Comparison of ENCODE assay signal across 6 cellular contexts in the genomic region with DNA sequence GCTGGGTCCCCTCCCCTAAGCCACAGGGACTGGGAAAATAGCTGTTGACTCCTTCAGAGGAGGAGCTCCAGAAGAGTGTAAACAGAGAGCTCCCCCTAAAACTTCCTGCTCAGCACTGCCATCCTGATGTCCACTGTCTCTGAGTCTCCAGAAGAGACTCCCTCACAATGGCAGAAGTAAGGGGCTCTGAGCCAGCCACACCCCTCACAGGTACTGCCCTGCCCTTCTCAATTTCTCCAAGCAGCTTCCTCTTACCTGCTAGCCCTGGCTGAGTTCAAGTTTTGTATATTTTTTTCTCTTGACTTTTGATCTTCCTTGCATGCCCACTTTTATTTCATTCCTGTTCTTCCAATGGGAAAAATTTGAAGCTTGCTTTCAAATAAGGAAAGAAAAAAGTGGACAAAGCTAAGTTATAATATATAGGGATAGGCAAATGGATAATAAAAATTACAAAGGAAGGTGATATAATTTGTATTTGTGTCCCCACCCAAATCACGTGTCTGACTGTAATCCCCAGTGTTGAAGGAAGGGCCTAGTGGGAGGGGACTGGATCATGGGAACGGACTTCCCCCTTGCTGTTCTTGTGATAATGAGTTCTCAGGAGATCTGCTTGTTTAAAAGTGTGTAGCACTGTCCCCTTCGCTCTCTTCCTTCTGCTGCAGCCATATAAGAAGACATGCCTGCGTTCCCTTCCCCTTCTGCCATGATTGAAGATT.
"Had no signal": no experiment of that assay in that cellular context is flagged by ENCODE, and none has a peak within 500 bp of the region (broad histone marks: within the 10 kb centered on the region; RNA-seq: fewer than 3 reads in every experiment).

No MANE protein-coding gene starts in this region.

- H3K27ac ChIP-seq: HL-60 had no signal

- H3K4me3 Mint-ChIP-seq: GM23338, H9, IgD-negative memory B cell had no signal

- H3K27ac Mint-ChIP-seq: GM23338, IgD-negative memory B cell had no signal

- H3K4me3 ChIP-seq: GM23338 had no signal

- H3K36me3 Mint-ChIP-seq: IgD-negative memory B cell had no signal

- DNase-seq: H9, HCEC 1CT had no signal

- H3K27me3 Mint-ChIP-seq: IgD-negative memory B cell had no signal

- H3K4me1 Mint-ChIP-seq: GM23338, IgD-negative memory B cell had no signal

- ATAC-seq: GM23338, HepG2 had no signal
